ENCODE assay signal across 14 cellular contexts in genomic region chr2:72340665-72341064, GRCh38.
DNase-seq lines count a peak whose midpoint lies in the region; ATAC-seq, FAIRE-seq and TF ChIP-seq lines count a peak whose summit lies in the region.
"Had no signal": no experiment of that assay in that cellular context is flagged by ENCODE, and none has a peak within 500 bp of the region (broad histone marks: within the 10 kb centered on the region; RNA-seq: fewer than 3 reads in every experiment).

No MANE protein-coding gene starts in this region.

- no peak for TF ChIP-seq EP300 in upper lobe of left lung (IDR thresholded peaks at IDR 0.05)

- no peak overlapping the region for H3K4me2 ChIP-seq in OCI-LY7 (ENCODE audit: low read length)
- H3K4me2 ChIP-seq: BLaER1 had no signal

- H4K20me1 ChIP-seq in OCI-LY7 (ENCODE audit: insufficient read depth, low read length), result no peaks in the 10 kb centered on the region
- H4K20me1 ChIP-seq: BLaER1 had no signal

- peaks cover 14% of the 10 kb centered on the region for H3K4me1 ChIP-seq in A673 (ENCODE audit: insufficient read depth, low read length, poor library complexity, severe bottlenecking)
- no peaks in the 10 kb centered on the region for H3K4me1 ChIP-seq in upper lobe of left lung
- H3K4me1 ChIP-seq in OCI-LY7 (ENCODE audit: insufficient read depth, low read length, poor library complexity, severe bottlenecking), result no peaks in the 10 kb centered on the region
- H3K4me1 ChIP-seq: BLaER1 had no signal

- no peaks in the 10 kb centered on the region for H3K79me2 ChIP-seq in OCI-LY7 (ENCODE audit: insufficient read depth, low read depth, low read length)

- no peak for ATAC-seq in upper lobe of left lung (ENCODE audit: low FRiP score in 2 of 2)
- ATAC-seq: CD8-positive, alpha-beta T cell had no signal

- POLR2A ChIA-PET in A673 (lab: Charles Lee; ENCODE audit: low non-redundant PET), result no interaction called here
- POLR2A ChIA-PET in OCI-LY7 (lab: Charles Lee), result interaction anchor here (1.4 kb wide), 1 partner anchor 8 kb away, joined by 4 read pairs; no protein-coding TSS in a partner anchor

- peak; percentile 38 for DNase-seq in A673 (ENCODE audit: low spot score)
- DNase-seq in AG10803 (ENCODE audit: low read depth), result peak; percentile 82
- DNase-seq in HTR-8/SVneo (ENCODE audit: insufficient read length, low spot score), result no peak
- peak; percentile 21 for DNase-seq in fibroblast of the conjunctiva (ENCODE audit: low read depth)
- DNase-seq in upper lobe of left lung, result no peak
- no peak for DNase-seq in medulla oblongata (ENCODE audit: extremely low spot score)
- no peak for DNase-seq in OCI-LY7 (ENCODE audit: low spot score)
- DNase-seq: CD8-positive, alpha-beta T cell; GOT3; HFFc6; NCI-H187; NCI-H2171; NCI-H748 treated with DMSO at 0.1 percent for 48 hours had no signal

- no peak for TF ChIP-seq POLR2A in upper lobe of left lung (IDR thresholded peaks at IDR 0.05)

- H3K27me3 ChIP-seq in A673 (replicated peaks; ENCODE audit: insufficient read depth, low read depth, low read length, poor library complexity) (no peaks in the 10 kb centered on the region), upper lobe of left lung (no peaks in the 10 kb centered on the region)
- H3K27me3 ChIP-seq: BLaER1 had no signal

- H3K27ac ChIP-seq in A673 (ENCODE audit: low read depth, low read length, poor library complexity, severe bottlenecking), result no peak overlapping the region
- no peak overlapping the region for H3K27ac ChIP-seq in upper lobe of left lung
- no peak overlapping the region for H3K27ac ChIP-seq in OCI-LY7 (ENCODE audit: low read depth, low read length, poor library complexity, severe bottlenecking)
- H3K27ac ChIP-seq: BLaER1 had no signal

- H3K36me3 ChIP-seq in A673 (ENCODE audit: insufficient read depth, low read length, poor library complexity, severe bottlenecking), result no peaks in the 10 kb centered on the region
- H3K36me3 ChIP-seq in upper lobe of left lung, result no peaks in the 10 kb centered on the region
- H3K36me3 ChIP-seq in OCI-LY7 (ENCODE audit: insufficient read depth, low read length), result no peaks in the 10 kb centered on the region
- H3K36me3 ChIP-seq: BLaER1 had no signal

- WGBS in upper lobe of left lung, 2 donors, result 83 to 86% methylated on average over 4 of the region's 4 CpGs

- H3K9me3 ChIP-seq in A673 (ENCODE audit: low read depth, low read length, poor library complexity, severe bottlenecking) (no peaks in the 10 kb centered on the region), upper lobe of left lung (no peaks in the 10 kb centered on the region), OCI-LY7 (ENCODE audit: low read length) (no peaks in the 10 kb centered on the region)
- H3K9me3 ChIP-seq: BLaER1 had no signal

- H2AFZ ChIP-seq in OCI-LY7 (ENCODE audit: low read length), result no peak overlapping the region

- BruUV-seq in A673 (replicated peaks; lab: Mats Ljungman, UMichigan) (no TSS peak), OCI-LY7 (replicated peaks; lab: Mats Ljungman, UMichigan) (no TSS peak)

- CTCF ChIA-PET in A673 (lab: Charles Lee), result no interaction called here
- CTCF ChIA-PET in OCI-LY7 (lab: Charles Lee; ENCODE audit: unreplicated experiment), result no interaction called here

- intact Hi-C loops in A673 (cut with micrococcal nuclease; ENCODE audit: unreplicated experiment), result no loop called here
- intact Hi-C loops in OCI-LY7 (cut with micrococcal nuclease; ENCODE audit: unreplicated experiment), result no loop called here

- TF ChIP-seq CTCF in A673 (conservative IDR thresholded peaks at IDR 0.05; ENCODE audit: low read depth, low read length) (no peak), AG10803 (conservative IDR thresholded peaks at IDR 0.05; ENCODE audit: low read length) (no peak; the same call in 1 of the 2 replicates), upper lobe of left lung (IDR thresholded peaks at IDR 0.05) (no peak), OCI-LY7 (conservative IDR thresholded peaks at IDR 0.05; ENCODE audit: low read length) (no peak)

- peak; percentile 48 for FAIRE-seq in HTR-8/SVneo (lab: Jason Lieb, UNC)

- H3K9me2 ChIP-seq in OCI-LY7 (ENCODE audit: insufficient read depth, low read length), result no peaks in the 10 kb centered on the region

- H3K4me3 ChIP-seq in A673 (ENCODE audit: low read depth, low read length, poor library complexity, severe bottlenecking) (no peak overlapping the region), AG10803 (ENCODE audit: low read length) (no peak overlapping the region), upper lobe of left lung (no peak overlapping the region), OCI-LY7 (ENCODE audit: low read depth, low read length, poor library complexity, severe bottlenecking) (no peak overlapping the region)
- H3K4me3 ChIP-seq: BLaER1 had no signal

Comparison
In these comparisons a context has a peak if more than half of its experiments do, and no peak if none do; other contexts are left out.
1. DNase-seq: peak in A673 (single experiment), AG10803 (single experiment) and fibroblast of the conjunctiva (single experiment); none in HTR-8/SVneo (single experiment), upper lobe of left lung (0 of 2), medulla oblongata (single experiment) and OCI-LY7 (single experiment).